7 cellular contexts compared by ENCODE assay signal in genomic region chr12:97608710-97609394, GRCh38.
DNase-seq lines count a peak whose midpoint lies in the region; TF ChIP-seq lines count a peak whose summit lies in the region.
"Not testable (repeated sequence)": the region's sequence is repeated elsewhere in the genome, so short reads cannot be mapped to it uniquely, and the experiment has no call there.

No MANE protein-coding gene starts in this region.

- CTCF ChIA-PET in PC-9 (lab: Charles Lee): not testable (repeated sequence)

- POLR2A ChIA-PET in PC-9 (lab: Charles Lee; ENCODE audit: unreplicated experiment): not testable (repeated sequence)

- not testable (repeated sequence) for H3K27me3 ChIP-seq in PC-9 (ENCODE audit: insufficient read depth, low read depth); smooth muscle cell (ENCODE audit: low read depth)

- H3K27ac ChIP-seq in PC-9; smooth muscle cell (ENCODE audit: low read depth): not testable (repeated sequence)

- H3K4me1 ChIP-seq in ES-I3 (ENCODE audit: insufficient read depth, low read length); PC-9 (replicated peaks; ENCODE audit: insufficient read depth); smooth muscle cell (ENCODE audit: low read depth): not testable (repeated sequence)

- H4K20me1 ChIP-seq in PC-9 (ENCODE audit: insufficient read depth); smooth muscle cell (ENCODE audit: low read depth): not testable (repeated sequence)

- not testable (repeated sequence) for H3K36me3 ChIP-seq in ES-I3 (ENCODE audit: insufficient read depth, low read length); PC-9 (ENCODE audit: low read depth); smooth muscle cell (ENCODE audit: low read depth)

- peak overlapping the region; percentile 38; the same call in 1 of the 2 replicates for H3K4me2 ChIP-seq in PC-9
- peak overlapping the region; percentile 59 for H3K4me2 ChIP-seq in smooth muscle cell

- H3K4me3 ChIP-seq in LNCaP clone FGC (ENCODE audit: low read depth, low read length): 0 out of 2 replicates have a peak overlapping the region, but pooled peaks have one; percentile 18
- peak overlapping the region; percentile 21; the same call in 1 of the 2 replicates for H3K4me3 ChIP-seq in PC-9
- peak overlapping the region; percentile 31 for H3K4me3 ChIP-seq in smooth muscle cell

- intact Hi-C loops in PC-9 (cut with micrococcal nuclease; ENCODE audit: unreplicated experiment): not testable (repeated sequence)

- not testable (repeated sequence) for H3K27ac Mint-ChIP-seq in glutamatergic neuron (ENCODE audit: unreplicated experiment); nephron progenitor cell

- TF ChIP-seq CTCF in LNCaP clone FGC (IDR thresholded peaks at IDR 0.05; ENCODE audit: control insufficient read depth, extremely low read depth, insufficient read depth); PC-9 (conservative IDR thresholded peaks at IDR 0.05); glutamatergic neuron (IDR thresholded peaks at IDR 0.05; ENCODE audit: partially characterized antibody, unreplicated experiment); nephron progenitor cell (IDR thresholded peaks at IDR 0.05); smooth muscle cell (IDR thresholded peaks at IDR 0.05; ENCODE audit: borderline replicate concordance, insufficient read depth, poor library complexity, severe bottlenecking): not testable (repeated sequence)

- not testable (repeated sequence) for BruUV-seq in PC-9 (replicated peaks; lab: Mats Ljungman, UMichigan)

- DNase-seq in LNCaP clone FGC (ENCODE audit: low read depth); PC-9; smooth muscle cell (lab: John Stamatoyannopoulos, UW; ENCODE audit: unreplicated experiment): not testable (repeated sequence)
- DNase-seq in glutamatergic neuron (peak; percentile 18), left kidney (ENCODE audit: low read depth, low spot score) (peak; percentile 21), nephron progenitor cell (peak; percentile 41)

- 54% methylated on average over 14 of the region's 14 CpGs for WGBS in smooth muscle cell (ENCODE audit: low lambda C conversion rate)

- H3K9me3 Mint-ChIP-seq in glutamatergic neuron (ENCODE audit: unreplicated experiment): not testable (repeated sequence)
- peaks cover 46% of the 10 kb centered on the region for H3K9me3 Mint-ChIP-seq in nephron progenitor cell

- H3K9me3 ChIP-seq in ES-I3 (ENCODE audit: control insufficient read depth, insufficient read depth, low read length); PC-9 (ENCODE audit: insufficient read depth, low read depth); smooth muscle cell (replicated peaks; ENCODE audit: low read depth): not testable (repeated sequence)

- not testable (repeated sequence) for H3K9me2 ChIP-seq in PC-9 (ENCODE audit: insufficient read depth)

- H3K79me2 ChIP-seq in PC-9 (ENCODE audit: low read depth); smooth muscle cell (ENCODE audit: low read depth): not testable (repeated sequence)

- H2AFZ ChIP-seq in PC-9: not testable (repeated sequence)
- peak overlapping the region; percentile 54 for H2AFZ ChIP-seq in smooth muscle cell (ENCODE audit: low read depth)

- not testable (repeated sequence) for H3F3A ChIP-seq in PC-9 (ENCODE audit: insufficient read depth, low read depth); smooth muscle cell (ENCODE audit: low read depth)

- not testable (repeated sequence) for H3K4me3 Mint-ChIP-seq in glutamatergic neuron (ENCODE audit: unreplicated experiment)
- peak overlapping the region; percentile 68 for H3K4me3 Mint-ChIP-seq in nephron progenitor cell

- peak overlapping the region; percentile 19; the same call in 1 of the 2 replicates for H3K9ac ChIP-seq in ES-I3 (ENCODE audit: low read depth, low read length)
- not testable (repeated sequence) for H3K9ac ChIP-seq in smooth muscle cell (ENCODE audit: low read depth)

- H3K27me3 Mint-ChIP-seq in glutamatergic neuron (ENCODE audit: unreplicated experiment); nephron progenitor cell (ENCODE audit: low read depth, poor library complexity): not testable (repeated sequence)

- H3K4me1 Mint-ChIP-seq in glutamatergic neuron (ENCODE audit: low read depth, unreplicated experiment): not testable (repeated sequence)
- peaks cover 14% of the 10 kb centered on the region for H3K4me1 Mint-ChIP-seq in nephron progenitor cell

- H3K36me3 Mint-ChIP-seq in glutamatergic neuron (ENCODE audit: unreplicated experiment): not testable (repeated sequence)
- H3K36me3 Mint-ChIP-seq in nephron progenitor cell (ENCODE audit: low read depth): peaks cover 18% of the 10 kb centered on the region
